ENCODE assay signal across 18 cellular contexts in genomic region chr19:16170134-16170533, GRCh38. TPM values are rescaled to one million over a fixed set of nuclear protein-coding genes. Genes with fewer than 3 reads are reported as not detected.
DNase-seq lines count a peak whose midpoint lies in the region; ATAC-seq and TF ChIP-seq lines count a peak whose summit lies in the region.
"Had no signal": no experiment of that assay in that cellular context is flagged by ENCODE, and none has a peak within 500 bp of the region (broad histone marks: within the 10 kb centered on the region; RNA-seq: fewer than 3 reads in every experiment).

No MANE protein-coding gene starts in this region.

- H3K4me3 ChIP-seq in BLaER1 treated with 17β-estradiol and CSF1 and Interleukin-3, amounts not matched to agents 10 nM and 100 nM: no peak overlapping the region
- no peak overlapping the region for H3K4me3 ChIP-seq in HL-60 (replicated peaks; ENCODE audit: insufficient read depth, low read length)
- H3K4me3 ChIP-seq: BLaER1 had no signal

- H3K4me1 ChIP-seq in BLaER1 treated with 17β-estradiol and CSF1 and Interleukin-3, amounts not matched to agents 10 nM and 100 nM: peaks cover 28 to 63% (median 46%) of the 10 kb centered on the region in 10 experiments

- H3K4me1 Mint-ChIP-seq in immature natural killer cell: peaks cover 42 to 47% of the 10 kb centered on the region in 2 donors
- H3K4me1 Mint-ChIP-seq in stimulated activated effector memory CD8-positive, alpha-beta T cell treated with anti-CD3 and anti-CD28 coated beads, Interleukin-12 subunit alpha, Interleukin-12 subunit beta, amount 100 ng/mL, for 72 hours: peaks cover 31% of the 10 kb centered on the region

- in situ Hi-C loops in GM13977 (cut with MboI; ENCODE audit: low pct_unique_long_range_greater_than_20kb, low sequenced_read_pairs, unreplicated experiment): loop anchor here (10.0 to 25.0 kb wide), 2 partner anchors 115 to 333 kb away; no protein-coding TSS in a partner anchor

- H3K27ac Mint-ChIP-seq in immature natural killer cell: peak overlapping the region in 4 of 6 donors; percentile 63 to 88 (median 72)
- H3K27ac Mint-ChIP-seq in stimulated activated effector memory CD8-positive, alpha-beta T cell treated with anti-CD3 and anti-CD28 coated beads, Interleukin-12 subunit alpha, Interleukin-12 subunit beta, amount 100 ng/mL, for 72 hours: peak overlapping the region; percentile 65
- H3K27ac Mint-ChIP-seq: CD8-positive, alpha-beta T cell had no signal

- DNase-seq in HL-60 (ENCODE audit: low read depth in 1 of 2, low spot score in 1 of 2): no peak
- no peak for DNase-seq in immature natural killer cell
- no peak for DNase-seq in stimulated activated effector memory CD8-positive, alpha-beta T cell treated with anti-CD3 and anti-CD28 coated beads, Interleukin-12 subunit alpha, Interleukin-12 subunit beta, amount 100 ng/mL, for 72 hours (ENCODE audit: low spot score in 2 of 2)
- DNase-seq in GM13977 (ENCODE audit: low spot score): no peak
- no peak for DNase-seq in erythroblast (lab: John Stamatoyannopoulos, UW)
- DNase-seq in Right ventricle myocardium superior: no peak
- DNase-seq: 8988T; Calu3; CD8-positive, alpha-beta T cell; DMS79 treated with DMSO at 0.1 percent for 48 hours; GF-D8; GOT3; H7 had no signal

- H4K20me1 ChIP-seq in BLaER1 treated with 17β-estradiol and CSF1 and Interleukin-3, amounts not matched to agents 10 nM and 100 nM: no peaks in the 10 kb centered on the region
- H4K20me1 ChIP-seq: BLaER1 had no signal

- peaks cover 0 to 8% (median 4%) of the 10 kb centered on the region in 3 donors for H3K36me3 Mint-ChIP-seq in immature natural killer cell
- H3K36me3 Mint-ChIP-seq in stimulated activated effector memory CD8-positive, alpha-beta T cell treated with anti-CD3 and anti-CD28 coated beads, Interleukin-12 subunit alpha, Interleukin-12 subunit beta, amount 100 ng/mL, for 72 hours: no peaks in the 10 kb centered on the region
- H3K36me3 Mint-ChIP-seq: CD8-positive, alpha-beta T cell had no signal

- peaks cover 0 to 1% (median 0%) of the 10 kb centered on the region in 11 experiments; a peak in 1 of 22 replicates for H3K36me3 ChIP-seq in BLaER1 treated with 17β-estradiol and CSF1 and Interleukin-3, amounts not matched to agents 10 nM and 100 nM
- H3K36me3 ChIP-seq: BLaER1 had no signal

- H3K4me3 Mint-ChIP-seq in immature natural killer cell: no peak overlapping the region
- H3K4me3 Mint-ChIP-seq in stimulated activated effector memory CD8-positive, alpha-beta T cell treated with anti-CD3 and anti-CD28 coated beads, Interleukin-12 subunit alpha, Interleukin-12 subunit beta, amount 100 ng/mL, for 72 hours: no peak overlapping the region
- H3K4me3 Mint-ChIP-seq: CD8-positive, alpha-beta T cell had no signal

- TF ChIP-seq CTCF in HL-60 (IDR thresholded peaks at IDR 0.05; ENCODE audit: insufficient read depth, low read length) (no peak), GM13977 (IDR thresholded peaks at IDR 0.05; ENCODE audit: extremely low read depth, insufficient read depth, missing control alignments) (no peak)

- no peak for ATAC-seq in stimulated activated effector memory CD8-positive, alpha-beta T cell treated with anti-CD3 and anti-CD28 coated beads, Interleukin-12 subunit alpha, Interleukin-12 subunit beta, amount 100 ng/mL, for 72 hours
- no peak for ATAC-seq in Right ventricle myocardium superior (ENCODE audit: poor library complexity)
- ATAC-seq: CD8-positive, alpha-beta T cell had no signal

- peak overlapping the region in 8 of 11 experiments; percentile 14 to 84 (median 76); a peak in 11 of 22 replicates for H3K27ac ChIP-seq in BLaER1 treated with 17β-estradiol and CSF1 and Interleukin-3, amounts not matched to agents 10 nM and 100 nM
- H3K27ac ChIP-seq in HL-60 (replicated peaks): peak overlapping the region; percentile 82
- H3K27ac ChIP-seq: BLaER1 had no signal

- intact Hi-C loops in Right ventricle myocardium superior (cut with DNase I): no loop called here

- H3K27me3 ChIP-seq in BLaER1 treated with 17β-estradiol and CSF1 and Interleukin-3, amounts not matched to agents 10 nM and 100 nM: no peaks in the 10 kb centered on the region
- H3K27me3 ChIP-seq in HL-60 (ENCODE audit: insufficient read depth, poor library complexity, severe bottlenecking): no peaks in the 10 kb centered on the region
- H3K27me3 ChIP-seq: BLaER1 had no signal

- H3K9ac ChIP-seq in BLaER1 treated with 17β-estradiol and CSF1 and Interleukin-3, amounts not matched to agents 10 nM and 100 nM: no peak overlapping the region; a peak in 2 of 22 replicates
- H3K9ac ChIP-seq: BLaER1 had no signal

- peaks cover 2 to 3% (median 2%) of the 10 kb centered on the region in 3 donors for H3K27me3 Mint-ChIP-seq in immature natural killer cell (ENCODE audit: low read depth in 3 of 3)

- H3K9me3 Mint-ChIP-seq in immature natural killer cell: peaks cover 0 to 7% (median 6%) of the 10 kb centered on the region in 6 donors
- no peaks in the 10 kb centered on the region for H3K9me3 Mint-ChIP-seq in stimulated activated effector memory CD8-positive, alpha-beta T cell treated with anti-CD3 and anti-CD28 coated beads, Interleukin-12 subunit alpha, Interleukin-12 subunit beta, amount 100 ng/mL, for 72 hours
- H3K9me3 Mint-ChIP-seq: CD8-positive, alpha-beta T cell had no signal

- H3K4me2 ChIP-seq in BLaER1 treated with 17β-estradiol and CSF1 and Interleukin-3, amounts not matched to agents 10 nM and 100 nM: peak overlapping the region in 3 of 11 experiments; percentile 48 to 88 (median 76); a peak in 5 of 22 replicates

- H3K9me3 ChIP-seq in BLaER1 treated with 17β-estradiol and CSF1 and Interleukin-3, amounts not matched to agents 10 nM and 100 nM (replicated peaks in 1 of 11): peaks cover 3 to 14% (median 7%) of the 10 kb centered on the region in 11 experiments

- TF ChIP-seq POLR2A in erythroblast (IDR thresholded peaks at IDR 0.05; ENCODE audit: low read length): no peak

RNA-seq across cellular contexts. Expression of gene CIB3, which starts 3.2 kb away (rescaled TPM):
- not detected for polyA plus RNA-seq in immature natural killer cell
- not detected for total RNA-seq in Right ventricle myocardium superior
- total RNA-seq: A673; Calu3; CD8-positive, alpha-beta T cell; H7; HT-29 had no signal
- polyA plus RNA-seq: AG04450 had no signal

RNA-seq across cellular contexts. Expression of gene FAM32A, which starts 15.1 kb away (rescaled TPM):
- 100 to 1,000 TPM; 156 to 225 (median 179) TPM for polyA plus RNA-seq in immature natural killer cell
- total RNA-seq in Right ventricle myocardium superior: 33.9 TPM

RNA-seq across cellular contexts. Expression of gene HSH2D, which starts 26.6 kb away (rescaled TPM):
- 100 to 1,000 TPM in 1 of 3 donors, 10 to 100 TPM in 2; 70.4 to 127 (median 97.4) TPM for polyA plus RNA-seq in immature natural killer cell
- 0.32 TPM for total RNA-seq in Right ventricle myocardium superior
- total RNA-seq: A673 had no signal
- polyA plus RNA-seq: AG04450 had no signal

RNA-seq across cellular contexts. Expression of gene AP1M1, which starts 27.6 kb away (rescaled TPM):
- polyA plus RNA-seq in immature natural killer cell: 100 to 1,000 TPM; 128 to 178 (median 173) TPM
- 35.6 TPM for total RNA-seq in Right ventricle myocardium superior

RNA-seq across cellular contexts. Expression of gene RAB8A, which starts 58.4 kb away (rescaled TPM):
- 100 to 1,000 TPM; 110 to 184 (median 126) TPM for polyA plus RNA-seq in immature natural killer cell
- total RNA-seq in Right ventricle myocardium superior: 16.8 TPM
